Comparison of ENCODE assay signal across 13 cellular contexts in the genomic region with DNA sequence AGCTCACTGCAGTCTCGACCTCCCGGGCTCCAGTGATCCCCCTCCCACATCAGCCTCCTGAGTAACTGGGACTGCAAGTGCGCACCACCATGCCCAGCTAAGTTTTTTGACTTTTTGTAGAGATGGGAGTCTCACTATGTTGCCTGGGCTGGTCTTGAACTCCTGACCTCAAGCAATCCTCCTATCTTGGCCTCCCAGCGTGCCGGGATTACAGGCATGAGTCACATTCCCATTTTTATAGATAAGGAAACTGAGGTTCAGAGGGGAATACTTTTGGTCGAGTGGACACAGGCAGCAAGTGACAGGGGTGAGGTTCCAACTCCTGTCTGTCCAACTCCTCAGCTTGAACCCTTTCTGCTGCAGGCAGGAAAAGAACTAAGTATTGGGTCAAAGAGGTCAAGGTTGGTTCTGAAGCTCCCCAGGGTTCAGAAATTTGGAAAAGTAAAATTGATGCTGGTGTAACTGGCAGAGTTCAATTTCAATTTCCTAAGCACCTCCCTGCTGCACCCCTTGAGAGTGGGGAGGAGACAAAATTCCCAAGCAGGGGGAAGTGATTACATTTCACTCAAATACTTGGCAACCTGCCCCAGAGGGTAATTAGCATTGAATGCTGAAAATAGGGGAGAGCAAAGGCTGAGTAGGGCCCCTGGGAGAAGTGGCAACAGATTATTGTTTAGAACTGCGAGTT. TPM values are rescaled to one million over a fixed set of nuclear protein-coding genes. Genes with fewer than 3 reads are reported as not detected.
DNase-seq lines count a peak whose midpoint lies in the region; ATAC-seq and TF ChIP-seq lines count a peak whose summit lies in the region.
"Had no signal": no experiment of that assay in that cellular context is flagged by ENCODE, and none has a peak within 500 bp of the region (broad histone marks: within the 10 kb centered on the region; RNA-seq: fewer than 3 reads in every experiment).

No MANE protein-coding gene starts in this region.

- H3K4me3 Mint-ChIP-seq in activated CD8-positive, alpha-beta T cell treated with anti-CD3 and anti-CD28 coated beads, Interleukin-2, amount 10 ng/mL, durations not matched to agents 7 days and 5 days = no peak overlapping the region
- H3K4me3 Mint-ChIP-seq: activated naive CD8-positive, alpha-beta T cell treated with anti-CD3 and anti-CD28 coated beads for 36 hours had no signal

- no peak for TF ChIP-seq CTCF in esophagus muscularis mucosa (IDR thresholded peaks at IDR 0.05)

- POLR2A ChIA-PET in activated CD8-positive, alpha-beta T cell treated with anti-CD3 and anti-CD28 coated beads, Interleukin-2, amount 10 ng/mL, durations not matched to agents 7 days and 5 days (lab: Charles Lee) = no interaction called here

- no peak for ATAC-seq in activated CD8-positive, alpha-beta T cell treated with anti-CD3 and anti-CD28 coated beads, Interleukin-2, amount 10 ng/mL, durations not matched to agents 7 days and 5 days

- no peak overlapping the region for H3K27ac Mint-ChIP-seq in activated CD8-positive, alpha-beta T cell treated with anti-CD3 and anti-CD28 coated beads, Interleukin-2, amount 10 ng/mL, durations not matched to agents 7 days and 5 days
- H3K27ac Mint-ChIP-seq: activated naive CD8-positive, alpha-beta T cell treated with anti-CD3 and anti-CD28 coated beads for 36 hours had no signal

- H3K27ac ChIP-seq in esophagus muscularis mucosa (replicated peaks in 1 of 4) = no peak overlapping the region
- H3K27ac ChIP-seq in effector memory CD4-positive, alpha-beta T cell (ENCODE audit: insufficient read depth, low read length, poor library complexity, severe bottlenecking) = no peak overlapping the region
- H3K27ac ChIP-seq: transverse colon, VCaP had no signal

- H3K4me3 ChIP-seq in esophagus muscularis mucosa = no peak overlapping the region
- H3K4me3 ChIP-seq in effector memory CD4-positive, alpha-beta T cell (ENCODE audit: insufficient read depth, low read depth, low read length, poor library complexity, severe bottlenecking) = no peak overlapping the region
- H3K4me3 ChIP-seq: transverse colon had no signal

- CTCF ChIA-PET in activated CD8-positive, alpha-beta T cell treated with anti-CD3 and anti-CD28 coated beads, Interleukin-2, amount 10 ng/mL, durations not matched to agents 7 days and 5 days (lab: Charles Lee) = interaction anchor here (0.7 to 2.7 kb wide), 2 partner anchors 19 to 122 kb away, joined by 3 to 15 read pairs; no protein-coding TSS in a partner anchor

- no peaks in the 10 kb centered on the region for H3K9me3 Mint-ChIP-seq in activated CD8-positive, alpha-beta T cell treated with anti-CD3 and anti-CD28 coated beads, Interleukin-2, amount 10 ng/mL, durations not matched to agents 7 days and 5 days (ENCODE audit: insufficient read depth)

- TF ChIP-seq POLR2A in esophagus muscularis mucosa (IDR thresholded peaks at IDR 0.05; ENCODE audit: low read depth) = no peak

- TF ChIP-seq EP300 in esophagus muscularis mucosa (IDR thresholded peaks at IDR 0.05) = no peak

- peak; percentile 50 to 67 for DNase-seq in NCI-H187 (lab: John Stamatoyannopoulos, UW)
- DNase-seq in NCI-H187 treated with DMSO at 0.1 percent for 48 hours (lab: John Stamatoyannopoulos, UW) = no peak
- DNase-seq in NCI-H1105 (lab: John Stamatoyannopoulos, UW) = peak; percentile 91
- DNase-seq in NCI-H748 treated with DMSO at 0.1 percent for 48 hours (lab: John Stamatoyannopoulos, UW) = peak; percentile 67
- peak; percentile 51 for DNase-seq in left kidney (ENCODE audit: low read depth, low spot score)
- no peak for DNase-seq in esophagus muscularis mucosa (ENCODE audit: extremely low spot score)
- no peak for DNase-seq in effector memory CD4-positive, alpha-beta T cell
- DNase-seq in activated CD8-positive, alpha-beta T cell treated with anti-CD3 and anti-CD28 coated beads, Interleukin-2, amount 10 ng/mL, durations not matched to agents 7 days and 5 days = no peak
- DNase-seq: cortex of kidney, NCI-H1048 had no signal

- H3K4me1 Mint-ChIP-seq in activated CD8-positive, alpha-beta T cell treated with anti-CD3 and anti-CD28 coated beads, Interleukin-2, amount 10 ng/mL, durations not matched to agents 7 days and 5 days (ENCODE audit: low read depth) = peaks cover 10% of the 10 kb centered on the region

- H3K36me3 Mint-ChIP-seq in activated CD8-positive, alpha-beta T cell treated with anti-CD3 and anti-CD28 coated beads, Interleukin-2, amount 10 ng/mL, durations not matched to agents 7 days and 5 days (ENCODE audit: low read depth) = no peaks in the 10 kb centered on the region
- H3K36me3 Mint-ChIP-seq: activated naive CD8-positive, alpha-beta T cell treated with anti-CD3 and anti-CD28 coated beads for 36 hours had no signal

- H3K36me3 ChIP-seq in esophagus muscularis mucosa = no peaks in the 10 kb centered on the region
- H3K36me3 ChIP-seq in effector memory CD4-positive, alpha-beta T cell (ENCODE audit: control insufficient read depth, insufficient read depth, low read length) = no peaks in the 10 kb centered on the region
- H3K36me3 ChIP-seq: transverse colon had no signal

- no peaks in the 10 kb centered on the region for H3K9me3 ChIP-seq in esophagus muscularis mucosa
- H3K9me3 ChIP-seq in effector memory CD4-positive, alpha-beta T cell (ENCODE audit: control insufficient read depth, low read length) = no peaks in the 10 kb centered on the region
- H3K9me3 ChIP-seq: transverse colon had no signal

- peaks cover 24% of the 10 kb centered on the region for H3K27me3 Mint-ChIP-seq in activated CD8-positive, alpha-beta T cell treated with anti-CD3 and anti-CD28 coated beads, Interleukin-2, amount 10 ng/mL, durations not matched to agents 7 days and 5 days (ENCODE audit: low read depth)

- 65% methylated on average over 7 of the region's 7 CpGs for WGBS in esophagus muscularis mucosa

- peaks cover 0 to 5% (median 0%) of the 10 kb centered on the region in 4 donors for H3K4me1 ChIP-seq in esophagus muscularis mucosa
- peaks cover 3% of the 10 kb centered on the region for H3K4me1 ChIP-seq in effector memory CD4-positive, alpha-beta T cell (ENCODE audit: control insufficient read depth, insufficient read depth, low read length, poor library complexity, severe bottlenecking)
- H3K4me1 ChIP-seq: transverse colon had no signal

- peaks cover 0 to 52% (median 0%) of the 10 kb centered on the region in 4 donors for H3K27me3 ChIP-seq in esophagus muscularis mucosa
- H3K27me3 ChIP-seq in effector memory CD4-positive, alpha-beta T cell (replicated peaks; ENCODE audit: control insufficient read depth, insufficient read depth, low read length, poor library complexity, severe bottlenecking) = no peaks in the 10 kb centered on the region

- intact Hi-C loops in esophagus muscularis mucosa (cut with DNase I) = loop anchor here (10.0 kb wide), 1 partner anchor 117 kb away; no protein-coding TSS in a partner anchor

RNA-seq across cellular contexts. Expression of a gene that starts 17.6 kb away (rescaled TPM):
- total RNA-seq in esophagus muscularis mucosa = 10 to 100 TPM in 1 of 4 donors, 1 to 10 TPM in 3; 1.2 to 10.3 (median 3.8) TPM
- not detected for total RNA-seq in activated CD8-positive, alpha-beta T cell treated with anti-CD3 and anti-CD28 coated beads, Interleukin-2, amount 10 ng/mL, durations not matched to agents 7 days and 5 days
- total RNA-seq: activated naive CD8-positive, alpha-beta T cell treated with anti-CD3 and anti-CD28 coated beads for 36 hours had no signal

RNA-seq across cellular contexts. Expression of a gene that starts 51.7 kb away (rescaled TPM):
- 10 to 100 TPM in 2 of 4 donors, 1 to 10 TPM in 2; 5.8 to 13.1 (median 9.0) TPM for total RNA-seq in esophagus muscularis mucosa
- total RNA-seq in activated CD8-positive, alpha-beta T cell treated with anti-CD3 and anti-CD28 coated beads, Interleukin-2, amount 10 ng/mL, durations not matched to agents 7 days and 5 days = 1 to 10 TPM; 5.1 to 5.7 TPM

Comparison
In these comparisons a context has a peak if more than half of its experiments do, and no peak if none do; other contexts are left out.
1. DNase-seq: peak in NCI-H187 (2 of 2), NCI-H1105 (single experiment), NCI-H748 treated with DMSO at 0.1 percent for 48 hours (single experiment) and left kidney (single experiment); none in NCI-H187 treated with DMSO at 0.1 percent for 48 hours (single experiment), esophagus muscularis mucosa (single experiment), effector memory CD4-positive, alpha-beta T cell (0 of 3) and activated CD8-positive, alpha-beta T cell treated with anti-CD3 and anti-CD28 coated beads, Interleukin-2, amount 10 ng/mL, durations not matched to agents 7 days and 5 days (single experiment).